8 cellular contexts compared by ENCODE assay signal in genomic region chr17:82418001-82418986, GRCh38. TPM values are rescaled to one million over a fixed set of nuclear protein-coding genes. Genes with fewer than 3 reads are reported as not detected.
DNase-seq lines count a peak whose midpoint lies in the region; ATAC-seq and FAIRE-seq lines count a peak whose summit lies in the region.

Gene HEXD, plus strand, starts transcription at chr17:82418347. Its CDS starts 1,453 bp downstream, at chr17:82419800.
Gene OGFOD3, minus strand, starts transcription at chr17:82418586. Its CDS starts 101 bp downstream, at chr17:82418485.

- peaks cover 23 to 42% (median 31%) of the 10 kb centered on the region in 7 donors for H3K4me1 Mint-ChIP-seq in naive thymus-derived CD4-positive, alpha-beta T cell
- H3K4me1 Mint-ChIP-seq in stimulated activated memory B cell treated with anti-CD40 and anti-IgM and Interleukin-4, amounts not matched to agents 10 μg/mL and 1 μg/mL and 100 μg/mL, for 72 hours = peaks cover 44% of the 10 kb centered on the region

- H3K4me3 ChIP-seq in naive thymus-derived CD4-positive, alpha-beta T cell (ENCODE audit: low read length) = peak within 1 kb of the TSS; percentile 89

- peak within 1 kb of the TSS; percentile 78 to 89 (median 84) for H3K4me3 Mint-ChIP-seq in naive thymus-derived CD4-positive, alpha-beta T cell
- H3K4me3 Mint-ChIP-seq in stimulated activated memory B cell treated with anti-CD40 and anti-IgM and Interleukin-4, amounts not matched to agents 10 μg/mL and 1 μg/mL and 100 μg/mL, for 72 hours = peak within 1 kb of the TSS; percentile 81

- H3K36me3 Mint-ChIP-seq in naive thymus-derived CD4-positive, alpha-beta T cell = peaks cover 4 to 40% (median 32%) of the 10 kb centered on the region in 5 donors
- H3K36me3 Mint-ChIP-seq in stimulated activated memory B cell treated with anti-CD40 and anti-IgM and Interleukin-4, amounts not matched to agents 10 μg/mL and 1 μg/mL and 100 μg/mL, for 72 hours = peaks cover 57% of the 10 kb centered on the region

- intact Hi-C loops in naive thymus-derived CD4-positive, alpha-beta T cell (cut with micrococcal nuclease) = loop anchor here (1.0 to 5.0 kb wide), 12 partner anchors 32 to 396 kb away; partner anchors contain the start of genes LRRC45 (in 2 of the 2), NARF (in 2 of the 2), CENPX (in 1 of the 2) and CYBC1 (in 1 of the 2)

- peaks cover 5 to 20% of the 10 kb centered on the region in 2 donors for H3K4me1 ChIP-seq in naive thymus-derived CD4-positive, alpha-beta T cell (ENCODE audit: control insufficient read depth in 2 of 2, insufficient read depth in 2 of 2, low read length in 2 of 2)

- H3K9me3 Mint-ChIP-seq in naive thymus-derived CD4-positive, alpha-beta T cell = peaks cover 0 to 3% (median 0%) of the 10 kb centered on the region in 11 donors
- H3K9me3 Mint-ChIP-seq in stimulated activated memory B cell treated with anti-CD40 and anti-IgM and Interleukin-4, amounts not matched to agents 10 μg/mL and 1 μg/mL and 100 μg/mL, for 72 hours = no peaks in the 10 kb centered on the region

- H3K27ac ChIP-seq in naive thymus-derived CD4-positive, alpha-beta T cell (ENCODE audit: low read depth, low read length) = peak within 1 kb of the TSS; percentile 94

- no peaks in the 10 kb centered on the region for H3K27me3 ChIP-seq in naive thymus-derived CD4-positive, alpha-beta T cell (ENCODE audit: control insufficient read depth in 2 of 2, insufficient read depth in 2 of 2, low read length in 2 of 2)

- peak within 1 kb of the TSS; percentile 80 to 92 (median 86) for H3K27ac Mint-ChIP-seq in naive thymus-derived CD4-positive, alpha-beta T cell
- peak within 1 kb of the TSS; percentile 54 for H3K27ac Mint-ChIP-seq in stimulated activated memory B cell treated with anti-CD40 and anti-IgM and Interleukin-4, amounts not matched to agents 10 μg/mL and 1 μg/mL and 100 μg/mL, for 72 hours

- in situ Hi-C loops in KBM-7 (cut with MboI; ENCODE audit: low pct_unique_long_range_greater_than_20kb, low sequenced_read_pairs) = loop anchor here (10.0 kb wide), 1 partner anchor 63 kb away; the partner anchor contains the start of gene TEX19

- CTCF ChIA-PET in naive thymus-derived CD4-positive, alpha-beta T cell (lab: Charles Lee) = interaction anchor here (0.6 kb wide), 2 partner anchors 255 to 458 kb away, joined by 3 to 4 read pairs; no protein-coding TSS in a partner anchor

- no peaks in the 10 kb centered on the region for H3K27me3 Mint-ChIP-seq in naive thymus-derived CD4-positive, alpha-beta T cell
- H3K27me3 Mint-ChIP-seq in stimulated activated memory B cell treated with anti-CD40 and anti-IgM and Interleukin-4, amounts not matched to agents 10 μg/mL and 1 μg/mL and 100 μg/mL, for 72 hours = no peaks in the 10 kb centered on the region

- no peak for FAIRE-seq in RCC 7860 (lab: Jason Lieb, UNC)

- DNase-seq in DMS79 treated with DMSO at 0.1 percent for 48 hours (lab: John Stamatoyannopoulos, UW) = peak; percentile 56
- DNase-seq in KBM-7 = peak; percentile 82
- peak; percentile 58 for DNase-seq in RCC 7860 (ENCODE audit: low spot score)
- peak; percentile 81 for DNase-seq in activated T-helper 1 cell treated with Interleukin-2 at 50 U/mL for 16 hours (ENCODE audit: low read depth)
- peak; percentile 77 for DNase-seq in fibroblast of gingiva (ENCODE audit: low read depth)
- peak; percentile 78 to 96 (median 92) for DNase-seq in naive thymus-derived CD4-positive, alpha-beta T cell

- POLR2A ChIA-PET in naive thymus-derived CD4-positive, alpha-beta T cell (lab: Charles Lee) = interaction anchor here (0.6 to 3.2 kb wide), 14 partner anchors 9 to 189 kb away, joined by 3 to 19 read pairs (median 4); partner anchors contain the start of genes FOXK2 and NARF

- H3K9me3 ChIP-seq in naive thymus-derived CD4-positive, alpha-beta T cell (ENCODE audit: control insufficient read depth in 2 of 3, low read length in 3 of 3) = no peaks in the 10 kb centered on the region

- ATAC-seq in GM21723 (IDR thresholded peaks at IDR 0.05; ENCODE audit: unreplicated experiment) = peak; percentile 83
- peak; percentile 94 for ATAC-seq in naive thymus-derived CD4-positive, alpha-beta T cell
- peak; percentile 95 for ATAC-seq in stimulated activated memory B cell treated with anti-CD40 and anti-IgM and Interleukin-4, amounts not matched to agents 10 μg/mL and 1 μg/mL and 100 μg/mL, for 72 hours

- peaks cover 0 to 20% (median 4%) of the 10 kb centered on the region in 3 experiments for H3K36me3 ChIP-seq in naive thymus-derived CD4-positive, alpha-beta T cell (ENCODE audit: control insufficient read depth in 2 of 3, insufficient read depth in 3 of 3, low read length in 3 of 3)

RNA-seq across cellular contexts. Expression of gene HEXD, which starts in this region (rescaled TPM):
- total RNA-seq in naive thymus-derived CD4-positive, alpha-beta T cell = 100 to 1,000 TPM in 2 of 5 experiments, 10 to 100 TPM in 3; 62.7 to 153 (median 66.9) TPM
- 10 to 100 TPM; 12.5 to 18.1 TPM for polyA plus RNA-seq in naive thymus-derived CD4-positive, alpha-beta T cell

RNA-seq across cellular contexts. Expression of gene OGFOD3, which starts in this region (rescaled TPM):
- 10 to 100 TPM; 21.9 to 34.6 (median 32.3) TPM for total RNA-seq in naive thymus-derived CD4-positive, alpha-beta T cell
- 10 to 100 TPM; 29.7 to 42.1 TPM for polyA plus RNA-seq in naive thymus-derived CD4-positive, alpha-beta T cell

Comparison
In these comparisons a context has a peak if more than half of its experiments do, and no peak if none do; other contexts are left out.
1. Peak in every context shown above with its lines: DNase-seq, ATAC-seq, H3K4me3 ChIP-seq and H3K27ac ChIP-seq.